ENCODE assay signal across 28 cellular contexts in genomic region chr6:43416935-43417334, GRCh38. TPM values are rescaled to one million over a fixed set of nuclear protein-coding genes. Genes with fewer than 3 reads are reported as not detected.
"Had no signal": no experiment of that assay in that cellular context is flagged by ENCODE, and none has a peak within 500 bp of the region (broad histone marks: within the 10 kb centered on the region; RNA-seq: fewer than 3 reads in every experiment).

No MANE protein-coding gene starts in this region.

- FAIRE-seq: colon, endometrium, endothelial cell of umbilical vein, frontal cortex had no signal

- H3K36me3 ChIP-seq: colonic mucosa, esophagus muscularis mucosa, esophagus squamous epithelium, gastrocnemius medialis, gastroesophageal sphincter, heart left ventricle, heart right ventricle had no signal

- H3K27ac ChIP-seq: colonic mucosa, coronary artery, dorsolateral prefrontal cortex, epithelial cell of prostate, esophagus muscularis mucosa, esophagus squamous epithelium, foreskin keratinocyte, gastrocnemius medialis, gastroesophageal sphincter, heart left ventricle, heart right ventricle had no signal

- H3K27me3 ChIP-seq: colonic mucosa, dorsolateral prefrontal cortex, foreskin keratinocyte, gastrocnemius medialis, heart left ventricle had no signal

- ATAC-seq: effector memory CD8-positive, alpha-beta T cell; esophagus mucosa; foreskin keratinocyte; gastrocnemius medialis; gastroesophageal sphincter; heart left ventricle; heart right ventricle had no signal

- DNase-seq: colonic mucosa; cortex of kidney; dermis blood vessel endothelial cell; dorsolateral prefrontal cortex; effector CD4-positive, alpha-beta T cell; effector CD8-positive, alpha-beta T cell; effector memory CD4-positive, alpha-beta T cell; effector memory CD8-positive, alpha-beta T cell; endodermal cell; erythroblast; esophagus squamous epithelium; foreskin fibroblast; foreskin keratinocyte; foreskin melanocyte; gastrocnemius medialis; glutamatergic neuron; head of caudate nucleus; heart left ventricle; heart right ventricle had no signal

- H3K9me3 ChIP-seq: colonic mucosa, esophagus muscularis mucosa, esophagus squamous epithelium, gastrocnemius medialis, gastroesophageal sphincter, heart left ventricle, heart right ventricle had no signal

- H3K4me3 ChIP-seq: colonic mucosa, coronary artery, dorsolateral prefrontal cortex, esophagus muscularis mucosa, esophagus squamous epithelium, gastrocnemius medialis, gastroesophageal sphincter, heart left ventricle, heart right ventricle had no signal

- H3K4me1 ChIP-seq: colonic mucosa, esophagus muscularis mucosa, esophagus squamous epithelium, foreskin keratinocyte, gastrocnemius medialis, gastroesophageal sphincter, heart left ventricle, heart right ventricle had no signal

RNA-seq across cellular contexts. Expression of gene DLK2, which starts 38.4 kb away (rescaled TPM):
- total RNA-seq: endodermal cell, endothelial cell of umbilical vein had no signal
